Comparison of ENCODE assay signal across 21 cellular contexts in genomic region chr3:148903022-148903442, GRCh38. TPM values are rescaled to one million over a fixed set of nuclear protein-coding genes. Genes with fewer than 3 reads are reported as not detected.
DNase-seq lines count a peak whose midpoint lies in the region; ATAC-seq and TF ChIP-seq lines count a peak whose summit lies in the region.
"Had no signal": no experiment of that assay in that cellular context is flagged by ENCODE, and none has a peak within 500 bp of the region (broad histone marks: within the 10 kb centered on the region; RNA-seq: fewer than 3 reads in every experiment).

No MANE protein-coding gene starts in this region.

- H3K27me3 ChIP-seq in adipocyte (replicated peaks; ENCODE audit: control insufficient read depth, insufficient read depth, low read length) (no peaks in the 10 kb centered on the region), transverse colon (no peaks in the 10 kb centered on the region)
- H3K27me3 ChIP-seq in CD4-positive, alpha-beta T cell (ENCODE audit: control insufficient read depth, insufficient read depth, low read length): no peaks in the 10 kb centered on the region
- H3K27me3 ChIP-seq: BLaER1 had no signal

- H3K9ac ChIP-seq in adipocyte (ENCODE audit: low read length): no peak overlapping the region
- H3K9ac ChIP-seq: BLaER1, KMS-11 had no signal

- H3K4me1 ChIP-seq in adipocyte (ENCODE audit: control insufficient read depth, insufficient read depth, low read length) (peaks cover 17% of the 10 kb centered on the region), transverse colon (no peaks in the 10 kb centered on the region)
- H3K4me1 ChIP-seq: BLaER1 had no signal

- in situ Hi-C loops in transverse colon (cut with MboI; ENCODE audit: low pct_ligation_motif_present in 1 of 4, low pct_unique_long_range_greater_than_20kb in 1 of 4, low sequenced_read_pairs in 3 of 4): no loop called here

- no peak for TF ChIP-seq CTCF in HFF-Myc (IDR thresholded peaks at IDR 0.05; ENCODE audit: low read depth, low read length, missing control alignments)
- no peak for TF ChIP-seq CTCF in CD4-positive, alpha-beta T cell (IDR thresholded peaks at IDR 0.05)
- TF ChIP-seq CTCF in transverse colon (IDR thresholded peaks at IDR 0.05): no peak

- no peak for ATAC-seq in CD4-positive, alpha-beta T cell (ENCODE audit: poor library complexity)
- no peak for ATAC-seq in GM18907 (IDR thresholded peaks at IDR 0.05; ENCODE audit: unreplicated experiment)
- ATAC-seq: effector memory CD8-positive, alpha-beta T cell; right cardiac atrium had no signal

- no peak overlapping the region for H3K27ac Mint-ChIP-seq in CD4-positive, alpha-beta T cell
- H3K27ac Mint-ChIP-seq: activated CD4-positive, alpha-beta memory T cell treated with anti-CD3 and anti-CD28 coated beads for 36 hours; effector memory CD8-positive, alpha-beta T cell; immature natural killer cell had no signal

- H3K9me3 ChIP-seq in adipocyte (ENCODE audit: control insufficient read depth, low read length): no peaks in the 10 kb centered on the region
- H3K9me3 ChIP-seq in CD4-positive, alpha-beta T cell (ENCODE audit: control insufficient read depth, low read length): no peaks in the 10 kb centered on the region
- H3K9me3 ChIP-seq in transverse colon: no peaks in the 10 kb centered on the region
- H3K9me3 ChIP-seq: BLaER1 had no signal

- CTCF ChIA-PET in CD4-positive, alpha-beta T cell (lab: Charles Lee): no interaction called here

- 66 to 75% methylated on average over 2 of the region's 2 CpGs for WGBS in transverse colon (ENCODE audit: low coverage in 1 of 2), 2 donors

- H3K36me3 Mint-ChIP-seq in CD4-positive, alpha-beta T cell (ENCODE audit: low read depth): no peaks in the 10 kb centered on the region
- H3K36me3 Mint-ChIP-seq: activated CD4-positive, alpha-beta memory T cell treated with anti-CD3 and anti-CD28 coated beads for 36 hours; immature natural killer cell had no signal

- no peak for TF ChIP-seq EP300 in transverse colon (IDR thresholded peaks at IDR 0.05; ENCODE audit: low read depth)

- peak; percentile 43 for DNase-seq in AG08395 (ENCODE audit: low spot score)
- DNase-seq in HFF-Myc (ENCODE audit: extremely low read depth, low read depth): peak; percentile 35
- peak; percentile 53 for DNase-seq in adipocyte (ENCODE audit: low read depth)
- peak; percentile 48 for DNase-seq in fibroblast of the conjunctiva (ENCODE audit: low read depth)
- DNase-seq in stimulated activated CD4-positive, alpha-beta T cell treated with anti-CD3 and anti-CD28 coated beads, Interleukin-2, amount 100 ng/mL, for 24 hours: no peak
- no peak for DNase-seq in CD4-positive, alpha-beta T cell
- no peak for DNase-seq in transverse colon
- DNase-seq: activated CD4-positive, alpha-beta memory T cell treated with anti-CD3 and anti-CD28 coated beads for 36 hours; activated gamma-delta T cell; effector memory CD8-positive, alpha-beta T cell; GOT3; immature natural killer cell; NCI-H1436; NCI-H446; right cardiac atrium; stimulated activated CD4-positive, alpha-beta T cell treated with anti-CD3 and anti-CD28 coated beads, Interleukin-4, amount 100 ng/mL, for 24 hours had no signal

- intact Hi-C loops in CD4-positive, alpha-beta T cell (cut with DNase I, micrococcal nuclease): no loop called here
- intact Hi-C loops in transverse colon (cut with DNase I; ENCODE audit: low total_unique reads): no loop called here

- H3K36me3 ChIP-seq in adipocyte (ENCODE audit: control insufficient read depth, insufficient read depth, low read length, severe bottlenecking) (no peaks in the 10 kb centered on the region), transverse colon (no peaks in the 10 kb centered on the region)
- H3K36me3 ChIP-seq: BLaER1 had no signal

- no peak overlapping the region for H3K4me3 ChIP-seq in HFF-Myc (replicated peaks; ENCODE audit: low read depth, low read length)
- H3K4me3 ChIP-seq in adipocyte (ENCODE audit: low read length): no peak overlapping the region
- no peak overlapping the region for H3K4me3 ChIP-seq in transverse colon
- H3K4me3 ChIP-seq: BLaER1 had no signal

- peaks cover 48% of the 10 kb centered on the region for H3K27me3 Mint-ChIP-seq in CD4-positive, alpha-beta T cell

- no peaks in the 10 kb centered on the region for H3K4me1 Mint-ChIP-seq in CD4-positive, alpha-beta T cell (ENCODE audit: low read depth)
- H3K4me1 Mint-ChIP-seq: immature natural killer cell, neural crest cell had no signal

- no peak overlapping the region for H3K27ac ChIP-seq in CD4-positive, alpha-beta T cell (ENCODE audit: low read depth, low read length)
- no peak overlapping the region for H3K27ac ChIP-seq in transverse colon
- H3K27ac ChIP-seq: BLaER1, KMS-11 had no signal

- POLR2A ChIA-PET in CD4-positive, alpha-beta T cell (lab: Charles Lee): no interaction called here

- no peak for TF ChIP-seq POLR2A in transverse colon (IDR thresholded peaks at IDR 0.05)

- H3K4me3 Mint-ChIP-seq in CD4-positive, alpha-beta T cell: no peak overlapping the region
- H3K4me3 Mint-ChIP-seq: activated CD4-positive, alpha-beta memory T cell treated with anti-CD3 and anti-CD28 coated beads for 36 hours; effector memory CD8-positive, alpha-beta T cell; immature natural killer cell; neural crest cell had no signal

- no peaks in the 10 kb centered on the region for H3K9me3 Mint-ChIP-seq in CD4-positive, alpha-beta T cell
- H3K9me3 Mint-ChIP-seq: activated CD4-positive, alpha-beta memory T cell treated with anti-CD3 and anti-CD28 coated beads for 36 hours; effector memory CD8-positive, alpha-beta T cell; immature natural killer cell; neural crest cell had no signal

RNA-seq across cellular contexts. Expression of gene CPA3, which starts 37.9 kb away (rescaled TPM):
- not detected for total RNA-seq in CD4-positive, alpha-beta T cell
- 1 to 10 TPM in 3 of 4 donors, under 1 TPM in 1; 0.80 to 5.6 (median 4.3) TPM for total RNA-seq in transverse colon
- total RNA-seq: activated CD4-positive, alpha-beta memory T cell treated with anti-CD3 and anti-CD28 coated beads for 36 hours; lung microvascular endothelial cell; neural crest cell had no signal

Comparison
In these comparisons a context has a peak if more than half of its experiments do, and no peak if none do; other contexts are left out.
1. DNase-seq: peak in AG08395 (single experiment), HFF-Myc (single experiment), adipocyte (single experiment) and fibroblast of the conjunctiva (single experiment); none in stimulated activated CD4-positive, alpha-beta T cell treated with anti-CD3 and anti-CD28 coated beads, Interleukin-2, amount 100 ng/mL, for 24 hours (0 of 2), CD4-positive, alpha-beta T cell (0 of 10) and transverse colon (single experiment).